Comparison of ENCODE assay signal across 12 cellular contexts in the genomic region with DNA sequence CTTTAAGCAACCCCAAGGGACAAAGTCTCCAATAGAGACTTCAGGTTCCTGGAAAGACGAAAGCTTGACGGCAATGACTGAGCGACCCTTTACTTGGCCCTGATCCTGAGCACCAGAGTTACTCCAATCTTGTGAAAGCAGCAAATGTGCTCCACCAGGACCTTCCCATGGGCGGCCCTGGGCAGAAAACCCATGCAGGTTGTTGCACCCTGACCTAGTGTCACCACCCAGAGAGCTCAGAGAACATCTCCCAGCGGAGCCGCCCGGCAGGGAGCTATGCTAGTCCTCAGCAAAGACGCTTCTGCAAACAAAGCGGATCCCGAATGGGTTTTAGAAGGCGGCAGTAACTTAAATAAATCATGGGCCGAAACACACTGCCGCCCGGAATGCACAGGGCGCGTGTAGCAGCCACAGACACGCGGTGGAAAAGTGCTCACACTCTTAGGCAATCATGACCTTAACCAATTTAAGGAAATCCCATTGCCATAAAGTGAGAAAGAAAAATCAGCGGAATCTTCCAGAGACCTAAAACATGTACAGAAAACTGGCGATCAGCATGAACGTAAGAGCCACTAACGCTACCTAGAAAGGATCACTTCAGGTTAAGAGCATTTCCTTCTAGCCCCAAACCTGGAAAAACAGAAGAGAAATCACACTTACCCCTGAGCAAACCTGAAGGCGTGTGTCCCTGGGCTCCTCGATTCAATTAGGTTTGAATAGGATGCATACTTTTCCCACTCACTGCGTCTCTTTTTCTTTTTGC. TPM values are rescaled to one million over a fixed set of nuclear protein-coding genes. Genes with fewer than 3 reads are reported as not detected.
DNase-seq lines count a peak whose midpoint lies in the region; ATAC-seq, FAIRE-seq and TF ChIP-seq lines count a peak whose summit lies in the region.
"Had no signal": no experiment of that assay in that cellular context is flagged by ENCODE, and none has a peak within 500 bp of the region (broad histone marks: within the 10 kb centered on the region; RNA-seq: fewer than 3 reads in every experiment).

No MANE protein-coding gene starts in this region.

- no peaks in the 10 kb centered on the region for H3K4me1 ChIP-seq in kidney (ENCODE audit: control insufficient read depth in 1 of 2, insufficient read depth in 1 of 2, low read depth in 1 of 2, low read length in 2 of 2)
- H3K4me1 ChIP-seq: adrenal gland had no signal

- FAIRE-seq in kidney (lab: Jason Lieb, UNC) = no peak

- DNase-seq in AG04450 (ENCODE audit: low read depth, low spot score) = no peak
- DNase-seq in astrocyte of the spinal cord (ENCODE audit: low read depth, low spot score) = no peak
- no peak for DNase-seq in kidney
- no peak for DNase-seq in sciatic nerve (ENCODE audit: low spot score)
- no peak for DNase-seq in OCI-M2 (lab: John Stamatoyannopoulos, UW; ENCODE audit: unreplicated experiment)
- no peak for DNase-seq in NCI-H446 treated with DMSO at 0.1 percent for 48 hours (lab: John Stamatoyannopoulos, UW)
- no peak for DNase-seq in NCI-H1092 (lab: John Stamatoyannopoulos, UW)
- DNase-seq: NCI-H2081 had no signal

- peak; percentile 21 for ATAC-seq in sciatic nerve
- ATAC-seq in HG02852 (IDR thresholded peaks at IDR 0.05; ENCODE audit: unreplicated experiment) = no peak
- ATAC-seq: Panc1 had no signal

- POLR2A ChIA-PET in AG04450 (lab: Yijun Ruan, JAX) = interaction anchor here (0.8 to 2.9 kb wide), 25 partner anchors 8 to 328 kb away, joined by 3 to 25 read pairs (median 4); partner anchors contain the start of gene COPS8

- H3K27ac ChIP-seq in AG04450 (ENCODE audit: low read depth, low read length) (peak overlapping the region; percentile 94), kidney (ENCODE audit: low read depth in 2 of 2, low read length in 2 of 2) (peak overlapping the region in 1 of 2 donors; percentile 35)
- H3K27ac ChIP-seq: epithelial cell of prostate had no signal

- intact Hi-C loops in kidney (cut with DNase I) (no loop called here), sciatic nerve (cut with DNase I) (loop anchor here (2.0 kb wide), 1 partner anchor 61 kb away; no protein-coding TSS in a partner anchor)

- no peaks in the 10 kb centered on the region for H3K36me3 ChIP-seq in kidney (ENCODE audit: control insufficient read depth in 1 of 2, insufficient read depth in 2 of 2, low read length in 2 of 2)
- H3K36me3 ChIP-seq: adrenal gland had no signal

- peak overlapping the region; percentile 100 for H3K4me3 ChIP-seq in AG04450 (ENCODE audit: low read depth, low read length)
- peak overlapping the region; percentile 73 for H3K4me3 ChIP-seq in astrocyte of the spinal cord (ENCODE audit: low read depth, low read length)
- peak overlapping the region; percentile 12 to 26 for H3K4me3 ChIP-seq in kidney (ENCODE audit: low read length in 2 of 2)

- H3K9ac ChIP-seq in kidney (ENCODE audit: low read length in 2 of 2) = no peak overlapping the region

- in situ Hi-C loops in astrocyte of the spinal cord (cut with HindIII; ENCODE audit: low sequenced_read_pairs) = no loop called here

- no peaks in the 10 kb centered on the region for H3K27me3 ChIP-seq in AG04450 (ENCODE audit: control insufficient read depth, insufficient read depth, low read length)

- TF ChIP-seq CTCF in AG04450 (IDR thresholded peaks at IDR 0.05; ENCODE audit: low read depth, low read length) (no peak), astrocyte of the spinal cord (IDR thresholded peaks at IDR 0.05; ENCODE audit: low read depth, low read length) (no peak), kidney (IDR thresholded peaks at IDR 0.05; ENCODE audit: borderline replicate concordance, extremely low read depth, insufficient read depth) (no peak)

- H3K9me3 ChIP-seq in AG04450 (ENCODE audit: control insufficient read depth, insufficient read depth, low read length) = no peaks in the 10 kb centered on the region
- H3K9me3 ChIP-seq in kidney (ENCODE audit: control insufficient read depth in 1 of 2, low read length in 2 of 2) = no peaks in the 10 kb centered on the region
- H3K9me3 ChIP-seq: adrenal gland had no signal

- CTCF ChIA-PET in AG04450 (lab: Charles Lee) = interaction anchor here (0.7 to 7.0 kb wide), 11 partner anchors 8 to 159 kb away, joined by 3 to 48 read pairs (median 5); no protein-coding TSS in a partner anchor

RNA-seq across cellular contexts. Expression of gene COL6A3, which starts 0.5 kb away (rescaled TPM):
- polyA plus RNA-seq in AG04450 (2011; rRNA removed) (1,384 and 2,107 TPM in 2 replicates), kidney (ENCODE audit: insufficient read depth, low read depth, low replicate concordance) (3.8 TPM)
- 2,516 and 3,153 TPM in 2 replicates for polyA minus RNA-seq in AG04450 (2011; rRNA and poly(A)+ RNA removed)
- total RNA-seq in kidney (59.5 TPM), sciatic nerve (198 TPM)

Comparison
In these comparisons a context has a peak if more than half of its experiments do, and no peak if none do; other contexts are left out.
1. H3K4me3 ChIP-seq: peak in every context shown above with its lines; median percentile 100 in AG04450; 73 in astrocyte of the spinal cord; 19 in kidney.